ENCODE assay signal across 18 cellular contexts in the genomic region with DNA sequence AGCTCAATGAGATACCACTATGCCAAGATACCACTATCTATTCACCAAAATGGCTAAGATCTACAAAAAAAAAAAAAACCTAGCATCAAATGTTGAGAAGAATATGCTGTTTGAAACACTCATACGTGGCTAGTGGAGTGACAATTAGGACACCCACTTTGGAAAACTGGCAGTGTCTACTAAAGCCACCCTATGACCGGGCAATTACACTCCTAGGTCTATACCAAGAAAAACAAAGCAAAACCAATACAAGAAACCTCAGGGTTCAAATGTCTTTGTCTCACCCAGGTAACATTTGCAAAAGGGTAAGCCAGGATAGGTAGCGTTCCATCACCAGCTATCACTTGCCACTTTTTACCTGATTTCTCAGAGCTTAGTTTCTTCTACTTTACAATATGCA.
DNase-seq lines count a peak whose midpoint lies in the region; ATAC-seq lines count a peak whose summit lies in the region.
"Had no signal": no experiment of that assay in that cellular context is flagged by ENCODE, and none has a peak within 500 bp of the region (broad histone marks: within the 10 kb centered on the region; RNA-seq: fewer than 3 reads in every experiment).

No MANE protein-coding gene starts in this region.

- no peak overlapping the region for H3K4me3 ChIP-seq in BLaER1
- H3K4me3 ChIP-seq: esophagus squamous epithelium, ovary had no signal

- no peak overlapping the region for H3K27ac ChIP-seq in BLaER1
- H3K27ac ChIP-seq: esophagus squamous epithelium, ovary had no signal

- H4K20me1 ChIP-seq in BLaER1: no peaks in the 10 kb centered on the region

- H3K36me3 ChIP-seq in BLaER1: no peaks in the 10 kb centered on the region
- H3K36me3 ChIP-seq: esophagus squamous epithelium, ovary had no signal

- DNase-seq in hypothalamus (lab: John Stamatoyannopoulos, UW): no peak
- DNase-seq in activated T-helper 1 cell treated with anti-CD3 and anti-CD28 coated beads, Interleukin-12 subunit alpha, Interleukin-12 subunit beta, Interleukin-2, Interleukin-4 antibody, amounts not matched to agents 30 ng/mL and 10 ng/mL and 1 ng/mL, durations not matched to agents 14 hours and 24 hours and 36 hours (ENCODE audit: low spot score): no peak
- no peak for DNase-seq in germinal center (ENCODE audit: low spot score)
- no peak for DNase-seq in NCI-H1105 (lab: John Stamatoyannopoulos, UW)
- DNase-seq: activated gamma-delta T cell; esophagus squamous epithelium; GOT3; IMR-90; NCI-H1092; NCI-H2227 treated with DMSO at 0.1 percent for 48 hours; ovary; SK-N-SH; stimulated activated naive CD8-positive, alpha-beta T cell treated with anti-CD3 and anti-CD28 coated beads, Interleukin-15, Interleukin-2, amounts not matched to agents 100 U/mL and 50 U/mL, for 24 hours had no signal

- H3K4me2 ChIP-seq in BLaER1: peak overlapping the region; percentile 18
- H3K4me2 ChIP-seq: SK-N-SH had no signal

- peaks cover 18% of the 10 kb centered on the region for H3K9me3 Mint-ChIP-seq in activated T-helper 1 cell treated with anti-CD3 and anti-CD28 coated beads, Interleukin-12 subunit alpha, Interleukin-12 subunit beta, Interleukin-2, Interleukin-4 antibody, amounts not matched to agents 30 ng/mL and 10 ng/mL and 1 ng/mL, durations not matched to agents 14 hours and 24 hours and 36 hours

- no peak overlapping the region for H3K4me3 Mint-ChIP-seq in activated T-helper 1 cell treated with anti-CD3 and anti-CD28 coated beads, Interleukin-12 subunit alpha, Interleukin-12 subunit beta, Interleukin-2, Interleukin-4 antibody, amounts not matched to agents 30 ng/mL and 10 ng/mL and 1 ng/mL, durations not matched to agents 14 hours and 24 hours and 36 hours
- H3K4me3 Mint-ChIP-seq: activated CD8-positive, alpha-beta T cell treated with anti-CD3 and anti-CD28 coated beads, Interleukin-2, amount 10 ng/mL, durations not matched to agents 7 days and 5 days had no signal

- intact Hi-C loops in activated T-helper 1 cell treated with anti-CD3 and anti-CD28 coated beads, Interleukin-12 subunit alpha, Interleukin-12 subunit beta, Interleukin-2, Interleukin-4 antibody, amounts not matched to agents 30 ng/mL and 10 ng/mL and 1 ng/mL, durations not matched to agents 14 hours and 24 hours and 36 hours (cut with micrococcal nuclease): no loop called here

- peaks cover 15% of the 10 kb centered on the region for H3K4me1 ChIP-seq in BLaER1
- H3K4me1 ChIP-seq: esophagus squamous epithelium had no signal

- H3K9ac ChIP-seq in BLaER1: no peak overlapping the region
- H3K9ac ChIP-seq: SK-N-SH had no signal

- peaks cover 61% of the 10 kb centered on the region for H3K4me1 Mint-ChIP-seq in activated T-helper 1 cell treated with anti-CD3 and anti-CD28 coated beads, Interleukin-12 subunit alpha, Interleukin-12 subunit beta, Interleukin-2, Interleukin-4 antibody, amounts not matched to agents 30 ng/mL and 10 ng/mL and 1 ng/mL, durations not matched to agents 14 hours and 24 hours and 36 hours (ENCODE audit: low read depth)

- no peaks in the 10 kb centered on the region for H3K27me3 ChIP-seq in BLaER1
- H3K27me3 ChIP-seq: ovary had no signal

- no peaks in the 10 kb centered on the region; the same call in 1 of the 2 replicates for H3K9me3 ChIP-seq in BLaER1
- H3K9me3 ChIP-seq: esophagus squamous epithelium, ovary, SK-N-SH had no signal

- H3K27ac Mint-ChIP-seq in activated T-helper 1 cell treated with anti-CD3 and anti-CD28 coated beads, Interleukin-12 subunit alpha, Interleukin-12 subunit beta, Interleukin-2, Interleukin-4 antibody, amounts not matched to agents 30 ng/mL and 10 ng/mL and 1 ng/mL, durations not matched to agents 14 hours and 24 hours and 36 hours: no peak overlapping the region

- peaks cover 9% of the 10 kb centered on the region for H3K36me3 Mint-ChIP-seq in activated T-helper 1 cell treated with anti-CD3 and anti-CD28 coated beads, Interleukin-12 subunit alpha, Interleukin-12 subunit beta, Interleukin-2, Interleukin-4 antibody, amounts not matched to agents 30 ng/mL and 10 ng/mL and 1 ng/mL, durations not matched to agents 14 hours and 24 hours and 36 hours (ENCODE audit: low read depth)

- ATAC-seq in GM19035 (IDR thresholded peaks at IDR 0.05; ENCODE audit: unreplicated experiment) (peak; percentile 11), HG02678 (IDR thresholded peaks at IDR 0.05; ENCODE audit: unreplicated experiment) (peak; percentile 3), HG03432 (IDR thresholded peaks at IDR 0.05; ENCODE audit: unreplicated experiment) (peak; percentile 2)

- H3K27me3 Mint-ChIP-seq in activated T-helper 1 cell treated with anti-CD3 and anti-CD28 coated beads, Interleukin-12 subunit alpha, Interleukin-12 subunit beta, Interleukin-2, Interleukin-4 antibody, amounts not matched to agents 30 ng/mL and 10 ng/mL and 1 ng/mL, durations not matched to agents 14 hours and 24 hours and 36 hours (ENCODE audit: insufficient read depth): no peaks in the 10 kb centered on the region
